8 cellular contexts compared by ENCODE assay signal in genomic region chr6:105066233-105066632, GRCh38.
"Had no signal": no experiment of that assay in that cellular context is flagged by ENCODE, and none has a peak within 500 bp of the region (broad histone marks: within the 10 kb centered on the region; RNA-seq: fewer than 3 reads in every experiment).

No MANE protein-coding gene starts in this region.

- DNase-seq: GM23248, H9, HCEC 1CT, KG1 had no signal

- H2AFZ ChIP-seq: GM23248 had no signal

- H3K27ac Mint-ChIP-seq: IgD-negative memory B cell had no signal

- H3K9me3 Mint-ChIP-seq: H9, IgD-negative memory B cell had no signal

- H3K27ac ChIP-seq: GM23248 had no signal

- H3K4me1 Mint-ChIP-seq: IgD-negative memory B cell had no signal

- FAIRE-seq: H1, H54, HTR-8/SVneo had no signal

- H3K4me3 Mint-ChIP-seq: H9, IgD-negative memory B cell had no signal

- H3K36me3 Mint-ChIP-seq: IgD-negative memory B cell had no signal

- H3K4me3 ChIP-seq: GM23248 had no signal

- H3K9ac ChIP-seq: GM23248 had no signal
